ENCODE assay signal across 14 cellular contexts in the genomic region with DNA sequence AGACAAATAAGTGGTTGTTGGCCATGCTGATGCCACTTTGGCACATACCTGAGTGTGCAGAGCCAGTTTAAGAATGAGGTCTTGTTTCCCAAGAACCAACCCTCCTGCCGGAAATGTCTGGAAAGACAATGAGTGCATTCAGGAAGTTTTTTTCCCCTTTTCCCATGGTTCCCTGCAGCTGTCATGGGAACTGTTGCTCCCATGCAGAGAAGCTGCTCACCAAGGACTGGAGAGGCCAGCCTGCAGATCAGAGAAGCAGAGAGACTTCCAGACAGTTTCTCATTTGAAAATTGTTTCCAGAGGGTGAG.
DNase-seq lines count a peak whose midpoint lies in the region; ATAC-seq and TF ChIP-seq lines count a peak whose summit lies in the region.
"Had no signal": no experiment of that assay in that cellular context is flagged by ENCODE, and none has a peak within 500 bp of the region (broad histone marks: within the 10 kb centered on the region; RNA-seq: fewer than 3 reads in every experiment).

No MANE protein-coding gene starts in this region.

- DNase-seq in Ammon's horn (ENCODE audit: low spot score) (peak; percentile 45), ascending aorta (ENCODE audit: low spot score in 2 of 2) (peak in 1 of 2 donors; percentile 68), left cardiac atrium (no peak), pons (ENCODE audit: low spot score) (peak; percentile 55), NCI-H2081 (lab: John Stamatoyannopoulos, UW) (no peak), 8988T (no peak)
- DNase-seq: activated CD4-positive, alpha-beta T cell treated with anti-CD3 and anti-CD28 coated beads, Interleukin-2, amount 50 U/mL, for 1 hour; effector CD4-positive, alpha-beta T cell; HFFc6; T-helper 17 cell had no signal

- intact Hi-C loops in ascending aorta (cut with DNase I) (loop anchor here (5.0 kb wide), 1 partner anchor 91 kb away; no protein-coding TSS in a partner anchor), left cardiac atrium (cut with DNase I) (no loop called here)

- no peak overlapping the region for H3K4me3 ChIP-seq in ascending aorta

- no peaks in the 10 kb centered on the region for H3K9me3 ChIP-seq in ascending aorta

- peaks cover 14 to 25% of the 10 kb centered on the region in 2 donors for H3K4me1 ChIP-seq in ascending aorta

- ATAC-seq in left cardiac atrium (peak; percentile 17 to 18), GM18520 (IDR thresholded peaks at IDR 0.05; ENCODE audit: unreplicated experiment) (no peak), GM21528 (IDR thresholded peaks at IDR 0.05; ENCODE audit: low FRiP score, unreplicated experiment) (no peak)
- ATAC-seq: activated T-helper 17 cell treated with anti-CD3 and anti-CD28 coated beads, Interleukin-2, amount 50 U/mL, for 72 hours; Panc1; T-helper 17 cell had no signal

- no peak for TF ChIP-seq CTCF in ascending aorta (IDR thresholded peaks at IDR 0.05)

- no peaks in the 10 kb centered on the region for H3K36me3 ChIP-seq in ascending aorta

- peak overlapping the region; percentile 70 to 71 for H3K27ac ChIP-seq in ascending aorta

- H3K27me3 ChIP-seq in ascending aorta: no peaks in the 10 kb centered on the region

Comparison
In these comparisons a context has a peak if more than half of its experiments do, and no peak if none do; other contexts are left out.
1. DNase-seq: peak in Ammon's horn (single experiment) and pons (single experiment); none in left cardiac atrium (single experiment), NCI-H2081 (0 of 2) and 8988T (single experiment).
2. ATAC-seq: peak in left cardiac atrium (2 of 2); none in GM18520 (single experiment) and GM21528 (single experiment).